11 cellular contexts compared by ENCODE assay signal in the genomic region with DNA sequence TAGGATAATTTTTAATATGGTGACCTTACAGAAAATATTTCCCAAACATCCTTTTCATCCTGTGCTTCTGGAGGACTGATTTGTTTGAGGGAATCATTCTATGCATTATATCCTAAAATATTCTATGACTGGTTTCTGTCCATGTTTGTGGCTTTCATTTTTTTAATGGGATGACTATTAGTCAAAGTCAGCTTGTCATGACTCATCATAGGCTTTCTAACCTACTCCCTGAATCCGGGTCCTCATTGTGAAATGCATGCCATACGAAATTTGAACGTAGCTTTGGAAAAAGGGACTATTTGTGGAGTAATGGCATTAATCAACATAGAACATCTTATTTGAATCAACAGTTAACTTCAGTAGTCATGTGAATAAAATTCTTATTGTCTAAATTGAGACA. TPM values are rescaled to one million over a fixed set of nuclear protein-coding genes. Genes with fewer than 3 reads are reported as not detected.
DNase-seq lines count a peak whose midpoint lies in the region; ATAC-seq and TF ChIP-seq lines count a peak whose summit lies in the region.
"Had no signal": no experiment of that assay in that cellular context is flagged by ENCODE, and none has a peak within 500 bp of the region (broad histone marks: within the 10 kb centered on the region; RNA-seq: fewer than 3 reads in every experiment).

No MANE protein-coding gene starts in this region.

- POLR2A ChIA-PET in T-cell (lab: Charles Lee): no interaction called here

- H3K4me3 ChIP-seq in mucosa of descending colon: no peak overlapping the region

- no peaks in the 10 kb centered on the region for H3K36me3 ChIP-seq in mucosa of descending colon (ENCODE audit: low read depth)

- no peaks in the 10 kb centered on the region for H3K9me3 ChIP-seq in mucosa of descending colon

- no peak overlapping the region for H3K4me3 Mint-ChIP-seq in T-cell
- H3K4me3 Mint-ChIP-seq: brain; T-helper 1 cell treated with Interleukin-12 subunit alpha and Interleukin-12 subunit beta and Interleukin-4 antibody, amounts not matched to agents 30 μg/mL and 1 μg/mL, for 36 hours had no signal

- H3K4me1 Mint-ChIP-seq in T-cell: peaks cover 0 to 13% (median 12%) of the 10 kb centered on the region in 3 donors
- H3K4me1 Mint-ChIP-seq: brain had no signal

- no peak for TF ChIP-seq CTCF in mucosa of descending colon (IDR thresholded peaks at IDR 0.05)

- no peaks in the 10 kb centered on the region for H3K9me3 Mint-ChIP-seq in T-cell
- H3K9me3 Mint-ChIP-seq: brain; T-helper 1 cell treated with Interleukin-12 subunit alpha and Interleukin-12 subunit beta and Interleukin-4 antibody, amounts not matched to agents 30 μg/mL and 1 μg/mL, for 36 hours had no signal

- H3K27ac Mint-ChIP-seq in T-cell: peak overlapping the region; percentile 25 to 28

- H3K36me3 Mint-ChIP-seq in T-cell: peaks cover 24% of the 10 kb centered on the region

- CTCF ChIA-PET in T-cell (lab: Charles Lee): interaction anchor here in 1 of 2 donors (0.9 kb wide), 1 partner anchor 14 kb away, joined by 4 read pairs; no protein-coding TSS in a partner anchor

- H3K4me1 ChIP-seq in mucosa of descending colon (ENCODE audit: low read depth): no peaks in the 10 kb centered on the region

- no peaks in the 10 kb centered on the region for H3K27me3 Mint-ChIP-seq in T-cell

- no peak for ATAC-seq in T-cell (replicated peaks in 1 of 4)
- no peak for ATAC-seq in mucosa of descending colon
- ATAC-seq in HG02852 (IDR thresholded peaks at IDR 0.05; ENCODE audit: unreplicated experiment): no peak
- ATAC-seq in GM21515 (IDR thresholded peaks at IDR 0.05; ENCODE audit: unreplicated experiment): no peak
- ATAC-seq: left ventricle myocardium superior had no signal

- intact Hi-C loops in mucosa of descending colon (cut with DNase I, micrococcal nuclease): no loop called here

- DNase-seq in EH (ENCODE audit: low read depth) (peak; percentile 94), T-cell (no peak), lung microvascular endothelial cell (ENCODE audit: low read depth in 2 of 2) (peak; percentile 31 to 79), mucosa of descending colon (no peak)
- DNase-seq: left ventricle myocardium superior; NCI-H1092; stimulated activated CD4-positive, alpha-beta T cell treated with anti-CD3 and anti-CD28 coated beads, Interleukin-4, amount 100 ng/mL, for 4 hours had no signal

RNA-seq across cellular contexts. Expression of a gene that starts 10.6 kb away (rescaled TPM):
- total RNA-seq in T-cell (10 to 100 TPM in 1 of 5 donors, 1 to 10 TPM in 4; 5.3 to 11.9 (median 6.6) TPM), lung microvascular endothelial cell (3.8 and 4.6 TPM in 2 replicates), mucosa of descending colon (1 to 10 TPM; 5.2 to 9.0 (median 6.2) TPM)

RNA-seq across cellular contexts. Expression of a gene that starts 26.7 kb away (rescaled TPM):
- total RNA-seq in T-cell (10 to 100 TPM; 23.7 to 27.2 (median 24.9) TPM), lung microvascular endothelial cell (16.7 and 17.0 TPM in 2 replicates), mucosa of descending colon (10 to 100 TPM; 20.6 to 24.4 (median 22.6) TPM)

RNA-seq across cellular contexts. Expression of a gene that starts 26.8 kb away (rescaled TPM):
- total RNA-seq in T-cell: 10 to 100 TPM; 44.7 to 51.8 (median 47.0) TPM
- total RNA-seq in lung microvascular endothelial cell: 22.2 and 24.0 TPM in 2 replicates
- total RNA-seq in mucosa of descending colon: 10 to 100 TPM; 37.7 to 48.0 (median 42.9) TPM

RNA-seq across cellular contexts. Expression of a gene that starts 51.8 kb away (rescaled TPM):
- total RNA-seq in T-cell (10 to 100 TPM; 34.9 to 47.2 (median 46.3) TPM), lung microvascular endothelial cell (13.7 and 22.2 TPM in 2 replicates), mucosa of descending colon (10 to 100 TPM; 24.9 to 32.8 (median 30.5) TPM)

RNA-seq across cellular contexts. Expression of a gene that starts 58.4 kb away (rescaled TPM):
- total RNA-seq in T-cell (10 to 100 TPM; 28.9 to 45.8 (median 41.8) TPM), lung microvascular endothelial cell (6.5 and 10.5 TPM in 2 replicates), mucosa of descending colon (10 to 100 TPM; 16.0 to 17.2 (median 16.8) TPM)

Comparison
In these comparisons a context has a peak if more than half of its experiments do, and no peak if none do; other contexts are left out.
1. DNase-seq: peak in EH (single experiment) and lung microvascular endothelial cell (2 of 2); none in T-cell (0 of 34) and mucosa of descending colon (0 of 3).